Comparison of ENCODE assay signal across 1 cellular context in the genomic region with DNA sequence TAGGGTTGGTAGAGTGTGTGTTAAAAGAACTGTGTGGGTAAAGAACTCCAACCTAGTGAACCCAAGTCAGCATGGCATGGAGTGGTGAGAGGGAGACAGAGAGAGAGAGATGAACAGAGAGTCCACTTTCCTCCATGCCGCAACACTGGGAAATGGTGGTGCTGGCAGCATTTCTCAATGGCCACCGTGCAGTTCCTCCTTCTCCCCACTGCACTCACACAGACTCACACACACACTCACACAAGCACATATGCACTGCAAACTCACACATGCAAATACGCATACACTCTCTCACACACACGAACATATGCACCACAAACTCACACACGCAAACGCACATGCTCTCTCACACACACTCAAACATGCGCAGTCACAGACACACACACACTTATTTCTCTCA.
A peak's percentile ranks its signal among the peaks of the same experiment; 100 is the strongest.
TF ChIP-seq lines count a peak whose summit lies in the region.

No MANE protein-coding gene starts in this region.

TF ChIP-seq in K562, 482 proteins besides CTCF, POLR2A, EP300 and RAD21 (continued from another document):
- TF ChIP-seq CGGBP1 (CRISPR knock-in tag; IDR thresholded peaks at IDR 0.05) (no peak), OTX1 (CRISPR knock-in tag; IDR thresholded peaks at IDR 0.05) (0 out of 2 replicates have a peak, but pooled peaks have one; percentile 9), RCOR1 (IDR thresholded peaks at IDR 0.05; ENCODE audit: borderline replicate concordance in 1 of 2, low read depth in 2 of 2, low read length in 2 of 2) (no peak)
